Comparison of ENCODE assay signal across 29 cellular contexts in the genomic region with DNA sequence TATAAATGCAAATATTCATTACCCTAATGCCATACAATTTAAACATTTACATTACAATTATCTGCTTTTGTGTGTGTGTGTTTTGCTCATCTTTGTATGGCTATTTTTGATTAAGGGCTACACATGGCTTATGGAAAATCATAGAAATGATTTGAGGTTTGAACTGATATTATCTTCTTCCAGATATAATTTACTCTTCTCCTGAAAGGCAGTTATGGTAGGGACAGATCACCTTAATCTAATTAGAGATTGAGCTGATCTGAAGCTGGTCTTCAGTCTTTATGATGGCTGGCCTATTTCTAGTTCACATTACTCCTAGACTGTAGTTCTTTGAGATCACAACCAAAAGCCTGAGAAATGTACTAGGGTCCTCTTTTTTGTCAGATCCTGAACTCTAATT.
"Had no signal": no experiment of that assay in that cellular context is flagged by ENCODE, and none has a peak within 500 bp of the region (broad histone marks: within the 10 kb centered on the region; RNA-seq: fewer than 3 reads in every experiment).

No MANE protein-coding gene starts in this region.

- H3K27ac ChIP-seq: ascending aorta, breast epithelium, cardiac muscle cell, colonic mucosa, esophagus muscularis mucosa, foreskin keratinocyte, gastrocnemius medialis, heart left ventricle had no signal

- ATAC-seq: activated CD4-positive, alpha-beta T cell treated with anti-CD3 and anti-CD28 coated beads for 36 hours; activated CD8-positive, alpha-beta memory T cell treated with anti-CD3 and anti-CD28 coated beads, Interleukin-2, amount 10 ng/mL, durations not matched to agents 7 days and 5 days; activated CD8-positive, alpha-beta T cell treated with anti-CD3 and anti-CD28 coated beads, Interleukin-2, amount 10 ng/mL, durations not matched to agents 7 days and 5 days; activated naive CD8-positive, alpha-beta T cell treated with anti-CD3 and anti-CD28 coated beads, Interleukin-2, amount 50 U/mL, for 24 hours; foreskin keratinocyte; gastrocnemius medialis; heart left ventricle had no signal

- H3K9me3 ChIP-seq: ascending aorta, breast epithelium, colonic mucosa, esophagus muscularis mucosa, gastrocnemius medialis, heart left ventricle had no signal

- H3K4me3 ChIP-seq: ascending aorta, breast epithelium, cardiac muscle cell, colonic mucosa, esophagus muscularis mucosa, gastrocnemius medialis, heart left ventricle had no signal

- DNase-seq: activated CD4-positive, alpha-beta memory T cell treated with anti-CD3 and anti-CD28 coated beads for 36 hours; activated CD4-positive, alpha-beta T cell treated with anti-CD3 and anti-CD28 coated beads for 36 hours; activated CD4-positive, alpha-beta T cell treated with anti-CD3 and anti-CD28 coated beads, Interleukin-2, amount 10 ng/mL, durations not matched to agents 24 days and 14 days; activated CD4-positive, CD25-positive, alpha-beta regulatory T cell; activated CD4-positive, CD25-positive, alpha-beta regulatory T cell treated with anti-CD3 and anti-CD28 coated beads, Interleukin-2, amount 50 U/mL, for 72 hours; activated CD8-positive, alpha-beta memory T cell treated with anti-CD3 and anti-CD28 coated beads, Interleukin-2, amount 10 ng/mL, durations not matched to agents 7 days and 5 days; activated CD8-positive, alpha-beta memory T cell treated with anti-CD3 and anti-CD28 coated beads, Interleukin-2, amount 50 U/mL, for 4 hours; activated CD8-positive, alpha-beta T cell treated with anti-CD3 and anti-CD28 coated beads, Interleukin-2, amount 10 ng/mL, durations not matched to agents 7 days and 5 days; activated effector memory CD4-positive, alpha-beta T cell treated with anti-CD3 and anti-CD28 coated beads, Interleukin-2, amount 50 U/mL, for 16 hours; activated naive CD4-positive, alpha-beta T cell treated with anti-CD3 and anti-CD28 coated beads for 36 hours; activated naive CD8-positive, alpha-beta T cell treated with anti-CD3 and anti-CD28 coated beads for 36 hours; activated naive CD8-positive, alpha-beta T cell treated with anti-CD3 and anti-CD28 coated beads, Interleukin-2, amount 50 U/mL, for 24 hours; activated T-cell treated with anti-CD3 and anti-CD28 coated beads, Interleukin-2, amount 50 U/mL, for 1 hour; activated T-cell treated with anti-CD3 and anti-CD28 coated beads, Interleukin-2, amount 50 U/mL, for 48 hours; central memory CD4-positive, alpha-beta T cell; cerebellar nuclear complex; colonic mucosa; effector CD8-positive, alpha-beta T cell; endodermal cell; erythroblast; foreskin keratinocyte; gastrocnemius medialis; glutamatergic neuron; heart left ventricle; T-helper 2 cell had no signal

- H3K36me3 ChIP-seq: ascending aorta, breast epithelium, cardiac muscle cell, colonic mucosa, esophagus muscularis mucosa, gastrocnemius medialis, heart left ventricle had no signal

- H3K27me3 ChIP-seq: ascending aorta, breast epithelium, cardiac muscle cell, colonic mucosa, foreskin keratinocyte, gastrocnemius medialis, heart left ventricle had no signal

- H3K4me1 ChIP-seq: ascending aorta, breast epithelium, colonic mucosa, esophagus muscularis mucosa, foreskin keratinocyte, gastrocnemius medialis, heart left ventricle had no signal
